19 cellular contexts compared by ENCODE assay signal in the genomic region with DNA sequence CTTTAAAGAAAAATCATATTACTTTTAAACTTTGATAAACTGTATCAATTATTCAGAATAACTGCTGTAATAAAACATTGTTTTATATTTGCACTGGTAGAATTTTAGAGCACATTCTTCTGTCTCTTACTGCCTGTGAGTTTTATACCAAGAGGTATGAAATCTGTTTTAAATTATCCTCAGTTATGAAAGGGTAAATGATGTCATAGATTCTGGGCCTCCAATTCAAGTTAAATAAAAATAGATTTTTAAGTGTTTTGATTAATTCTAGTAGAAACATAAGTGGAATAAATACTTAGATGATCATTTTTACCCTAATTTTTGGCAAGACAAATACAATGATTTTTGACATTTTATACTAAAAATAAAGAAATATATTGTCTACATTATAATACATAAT.
DNase-seq lines count a peak whose midpoint lies in the region; ATAC-seq and TF ChIP-seq lines count a peak whose summit lies in the region.
"Had no signal": no experiment of that assay in that cellular context is flagged by ENCODE, and none has a peak within 500 bp of the region (broad histone marks: within the 10 kb centered on the region; RNA-seq: fewer than 3 reads in every experiment).

No MANE protein-coding gene starts in this region.

- in situ Hi-C loops in GM23248 (cut with MboI): no loop called here
- in situ Hi-C loops in astrocyte of the spinal cord (cut with HindIII; ENCODE audit: low sequenced_read_pairs): no loop called here

- TF ChIP-seq CTCF in AG10803 (conservative IDR thresholded peaks at IDR 0.05; ENCODE audit: low read length) (no peak), astrocyte of the spinal cord (IDR thresholded peaks at IDR 0.05; ENCODE audit: low read depth, low read length) (no peak)

- H3K9ac ChIP-seq in GM23248: peak overlapping the region; percentile 14; the same call in 1 of the 2 replicates

- H3K9me2 ChIP-seq in GM23248 (ENCODE audit: insufficient read depth): no peaks in the 10 kb centered on the region

- H3K79me2 ChIP-seq in GM23248 (ENCODE audit: insufficient read depth): no peaks in the 10 kb centered on the region

- H3K4me3 Mint-ChIP-seq in activated T-cell treated with anti-CD3 and anti-CD28 coated beads, Interleukin-2, amount 50 U/mL, for 72 hours: no peak overlapping the region
- H3K4me3 Mint-ChIP-seq: CD8-positive, alpha-beta T cell; IgD-negative memory B cell had no signal

- no peaks in the 10 kb centered on the region for H3K36me3 Mint-ChIP-seq in activated T-cell treated with anti-CD3 and anti-CD28 coated beads, Interleukin-2, amount 50 U/mL, for 72 hours (ENCODE audit: insufficient read depth in 2 of 2)
- H3K36me3 Mint-ChIP-seq: CD8-positive, alpha-beta T cell; IgD-negative memory B cell had no signal

- peak overlapping the region; percentile 29 for H3K4me2 ChIP-seq in GM23248 (ENCODE audit: unreplicated experiment)
- H3K4me2 ChIP-seq: A549 had no signal

- H3K9me3 Mint-ChIP-seq in activated T-cell treated with anti-CD3 and anti-CD28 coated beads, Interleukin-2, amount 50 U/mL, for 72 hours: peaks cover 2 to 5% of the 10 kb centered on the region in 2 donors

- no peaks in the 10 kb centered on the region for H3K27me3 ChIP-seq in GM23248 (replicated peaks; ENCODE audit: insufficient read depth)
- H3K27me3 ChIP-seq: BE2C, SJCRH30 had no signal

- H3K36me3 ChIP-seq in GM23248 (ENCODE audit: low read depth): no peaks in the 10 kb centered on the region
- H3K36me3 ChIP-seq: BE2C, SJCRH30 had no signal

- 0 out of 2 replicates have a peak overlapping the region, but pooled peaks have one; percentile 23 for H2AFZ ChIP-seq in GM23248

- no peaks in the 10 kb centered on the region for H3K9me3 ChIP-seq in GM23248 (ENCODE audit: low read depth)
- H3K9me3 ChIP-seq: A549, BE2C, SJCRH30 had no signal

- H3K4me1 ChIP-seq in GM23248 (ENCODE audit: insufficient read depth): peaks cover 22% of the 10 kb centered on the region
- H3K4me1 ChIP-seq: A549, BE2C, SJCRH30 had no signal

- peak; percentile 62 for DNase-seq in AG10803 (ENCODE audit: low read depth)
- DNase-seq in GM23248: peak; percentile 73
- peak; percentile 14 for DNase-seq in astrocyte of the spinal cord (ENCODE audit: low read depth, low spot score)
- peak; percentile 12 for DNase-seq in iris pigment epithelial cell (ENCODE audit: low read depth)
- DNase-seq in activated T-cell treated with anti-CD3 and anti-CD28 coated beads, Interleukin-2, amount 50 U/mL, for 72 hours: no peak
- DNase-seq in ureter (ENCODE audit: low spot score): no peak
- DNase-seq: BE2C; CD8-positive, alpha-beta T cell; HCEC 1CT; MV-4-11; NCI-H1436; NCI-H2029 treated with DMSO at 0.1 percent for 48 hours; NCI-H524; SJCRH30 had no signal

- H3K27me3 Mint-ChIP-seq in activated T-cell treated with anti-CD3 and anti-CD28 coated beads, Interleukin-2, amount 50 U/mL, for 72 hours (ENCODE audit: low read depth): no peaks in the 10 kb centered on the region
- H3K27me3 Mint-ChIP-seq: IgD-negative memory B cell had no signal

- no peak for ATAC-seq in activated T-cell treated with anti-CD3 and anti-CD28 coated beads, Interleukin-2, amount 50 U/mL, for 72 hours (replicated peaks in 1 of 2)
- ATAC-seq in GM18517 (IDR thresholded peaks at IDR 0.05; ENCODE audit: unreplicated experiment) (no peak), GM21381 (IDR thresholded peaks at IDR 0.05; ENCODE audit: unreplicated experiment) (no peak)
- ATAC-seq: A549; CD8-positive, alpha-beta T cell had no signal

- peak overlapping the region; percentile 9; the same call in 1 of the 2 replicates for H3K27ac ChIP-seq in GM23248
- H3K27ac ChIP-seq: A549, RWPE1, SJCRH30 had no signal

- H3K27ac Mint-ChIP-seq in activated T-cell treated with anti-CD3 and anti-CD28 coated beads, Interleukin-2, amount 50 U/mL, for 72 hours: no peak overlapping the region
- H3K27ac Mint-ChIP-seq: CD8-positive, alpha-beta T cell; IgD-negative memory B cell had no signal

- H3K4me1 Mint-ChIP-seq in activated T-cell treated with anti-CD3 and anti-CD28 coated beads, Interleukin-2, amount 50 U/mL, for 72 hours (ENCODE audit: low read depth): no peaks in the 10 kb centered on the region
- H3K4me1 Mint-ChIP-seq: IgD-negative memory B cell had no signal

- H3F3A ChIP-seq in GM23248 (ENCODE audit: insufficient read depth): no peaks in the 10 kb centered on the region

- H3K4me3 ChIP-seq in AG10803 (ENCODE audit: low read length): no peak overlapping the region
- H3K4me3 ChIP-seq in GM23248: no peak overlapping the region
- H3K4me3 ChIP-seq in astrocyte of the spinal cord (ENCODE audit: low read depth, low read length): no peak overlapping the region
- H3K4me3 ChIP-seq: A549, SJCRH30 had no signal

- H4K20me1 ChIP-seq in GM23248 (ENCODE audit: insufficient read depth): no peaks in the 10 kb centered on the region

Comparison
In these comparisons a context has a peak if more than half of its experiments do, and no peak if none do; other contexts are left out.
1. DNase-seq: peak in AG10803 (single experiment), GM23248 (single experiment), astrocyte of the spinal cord (single experiment) and iris pigment epithelial cell (single experiment); none in activated T-cell treated with anti-CD3 and anti-CD28 coated beads, Interleukin-2, amount 50 U/mL, for 72 hours (0 of 2) and ureter (single experiment).